In genomic region chr15:82111918-82112317, GRCh38 we compare ENCODE assay signal across 1 cellular context.
TF ChIP-seq lines count a peak whose summit lies in the region.

No MANE protein-coding gene starts in this region.

TF ChIP-seq in GM23338, 12 proteins besides CTCF, POLR2A, EP300 and RAD21 (continued from another document):
- TF ChIP-seq ZNF462 (CRISPR knock-in tag; IDR thresholded peaks at IDR 0.05) (no peak), EZH2 (IDR thresholded peaks at IDR 0.05; ENCODE audit: low read depth, unreplicated experiment) (no peak), ZNF114 (CRISPR knock-in tag; IDR thresholded peaks at IDR 0.05) (no peak), CREB1 (CRISPR knock-in tag; IDR thresholded peaks at IDR 0.05; ENCODE audit: low read depth) (no peak), JUNB (IDR thresholded peaks at IDR 0.05; ENCODE audit: unreplicated experiment) (no peak), POLR2AphosphoS5 (IDR thresholded peaks at IDR 0.05; ENCODE audit: low read depth) (no peak)
TF ChIP-seq in GM23338: peak in this region for 0.
